18 cellular contexts compared by ENCODE assay signal in the genomic region with DNA sequence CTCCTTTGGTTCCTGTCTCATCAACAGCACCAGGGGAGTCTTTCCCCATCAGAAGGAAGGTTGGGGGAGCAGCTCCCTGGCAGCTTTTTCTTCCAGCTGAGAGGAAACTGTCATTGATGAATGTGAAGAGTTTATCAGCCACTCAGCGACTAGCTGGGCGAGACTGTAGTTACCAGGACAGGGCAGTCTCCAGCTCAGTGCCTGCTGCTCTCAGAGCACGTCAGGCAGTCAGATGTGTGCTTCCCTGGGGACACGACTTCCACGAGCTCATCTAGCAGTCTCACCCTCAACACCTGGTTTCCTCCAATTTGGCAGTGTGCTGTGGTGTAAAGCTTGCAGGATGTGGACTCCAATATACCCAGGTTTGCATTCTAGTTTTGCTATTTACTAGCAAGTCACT. TPM values are rescaled to one million over a fixed set of nuclear protein-coding genes. Genes with fewer than 3 reads are reported as not detected.
DNase-seq lines count a peak whose midpoint lies in the region; ATAC-seq, FAIRE-seq and TF ChIP-seq lines count a peak whose summit lies in the region.
"Had no signal": no experiment of that assay in that cellular context is flagged by ENCODE, and none has a peak within 500 bp of the region (broad histone marks: within the 10 kb centered on the region; RNA-seq: fewer than 3 reads in every experiment).

No MANE protein-coding gene starts in this region.

- no peaks in the 10 kb centered on the region for H3K9me3 Mint-ChIP-seq in activated T-cell treated with anti-CD3 and anti-CD28 coated beads, Interleukin-2, amount 50 U/mL, for 24 hours
- no peaks in the 10 kb centered on the region for H3K9me3 Mint-ChIP-seq in astrocyte (ENCODE audit: unreplicated experiment)
- H3K9me3 Mint-ChIP-seq: activated CD4-positive, alpha-beta memory T cell treated with anti-CD3 and anti-CD28 coated beads, Interleukin-2, amount 10 ng/mL, durations not matched to agents 7 days and 5 days; central memory CD8-positive, alpha-beta T cell had no signal

- TF ChIP-seq CTCF in astrocyte (IDR thresholded peaks at IDR 0.05; ENCODE audit: insufficient read depth, low read depth, low read length), result no peak

- no peaks in the 10 kb centered on the region for H3K27me3 ChIP-seq in astrocyte (ENCODE audit: insufficient read depth, low read length)
- H3K27me3 ChIP-seq: ovary, transverse colon had no signal

- H3K4me1 Mint-ChIP-seq in activated T-cell treated with anti-CD3 and anti-CD28 coated beads, Interleukin-2, amount 50 U/mL, for 24 hours (ENCODE audit: low read depth), result no peaks in the 10 kb centered on the region
- H3K4me1 Mint-ChIP-seq in astrocyte (ENCODE audit: low read depth, unreplicated experiment), result peaks cover 24% of the 10 kb centered on the region
- H3K4me1 Mint-ChIP-seq: central memory CD8-positive, alpha-beta T cell had no signal

- H3K79me2 ChIP-seq in astrocyte (ENCODE audit: insufficient read depth, low read length), result no peaks in the 10 kb centered on the region

- H3K36me3 Mint-ChIP-seq in activated T-cell treated with anti-CD3 and anti-CD28 coated beads, Interleukin-2, amount 50 U/mL, for 24 hours (ENCODE audit: low read depth), result peaks cover 29% of the 10 kb centered on the region
- peaks cover 4% of the 10 kb centered on the region for H3K36me3 Mint-ChIP-seq in astrocyte (ENCODE audit: low read depth, unreplicated experiment)

- peaks cover 20% of the 10 kb centered on the region for H3K4me1 ChIP-seq in astrocyte (ENCODE audit: insufficient read depth, low read length)
- H3K4me1 ChIP-seq: lower lobe of right lung had no signal

- H2AFZ ChIP-seq in astrocyte (ENCODE audit: low read depth, low read length), result no peak overlapping the region

- no peaks in the 10 kb centered on the region for H3K36me3 ChIP-seq in astrocyte (ENCODE audit: insufficient read depth, low read length)
- H3K36me3 ChIP-seq: ovary, transverse colon had no signal

- DNase-seq in activated T-cell treated with anti-CD3 and anti-CD28 coated beads, Interleukin-2, amount 50 U/mL, for 24 hours, result peak; percentile 16
- DNase-seq in activated T-cell treated with anti-CD3 and anti-CD28 coated beads, Interleukin-2, amount 50 U/mL, for 1 hour, result no peak
- DNase-seq in astrocyte (ENCODE audit: low read depth) (peak; percentile 29), left ventricle myocardium superior (peak; percentile 51), stromal cell of bone marrow (ENCODE audit: low read depth) (peak; percentile 28), NCI-H446 treated with DMSO at 0.1 percent for 48 hours (lab: John Stamatoyannopoulos, UW) (no peak), medulla oblongata (ENCODE audit: extremely low spot score) (no peak)
- DNase-seq: activated CD4-positive, alpha-beta memory T cell treated with anti-CD3 and anti-CD28 coated beads, Interleukin-2, amount 10 ng/mL, durations not matched to agents 7 days and 5 days; activated naive CD4-positive, alpha-beta T cell treated with Interleukin-2 at 50 U/mL for 16 hours; lower lobe of right lung; NCI-H1436; NCI-H748 treated with DMSO at 0.1 percent for 48 hours; SHP77 treated with DMSO at 0.1 percent for 48 hours; transverse colon had no signal

- no peaks in the 10 kb centered on the region for H4K20me1 ChIP-seq in astrocyte (ENCODE audit: insufficient read depth, low read length)

- no peak for FAIRE-seq in astrocyte (lab: Jason Lieb, UNC)

- no peaks in the 10 kb centered on the region for H3K9me3 ChIP-seq in astrocyte (ENCODE audit: insufficient read depth, low read depth, low read length)
- H3K9me3 ChIP-seq: lower lobe of right lung, ovary, transverse colon had no signal

- no peaks in the 10 kb centered on the region for H3K27me3 Mint-ChIP-seq in activated T-cell treated with anti-CD3 and anti-CD28 coated beads, Interleukin-2, amount 50 U/mL, for 24 hours
- H3K27me3 Mint-ChIP-seq in astrocyte (ENCODE audit: low read depth, unreplicated experiment), result no peaks in the 10 kb centered on the region
- H3K27me3 Mint-ChIP-seq: central memory CD8-positive, alpha-beta T cell had no signal

- intact Hi-C loops in left ventricle myocardium superior (cut with micrococcal nuclease), result no loop called here

- H3K4me2 ChIP-seq in astrocyte (ENCODE audit: low read length), result peak overlapping the region; percentile 61

- ATAC-seq in left ventricle myocardium superior (peak; percentile 86), GM21825 (IDR thresholded peaks at IDR 0.05; ENCODE audit: unreplicated experiment) (no peak)
- ATAC-seq: lower lobe of right lung had no signal

- no peak overlapping the region for H3K27ac Mint-ChIP-seq in activated T-cell treated with anti-CD3 and anti-CD28 coated beads, Interleukin-2, amount 50 U/mL, for 24 hours
- H3K27ac Mint-ChIP-seq in astrocyte (ENCODE audit: unreplicated experiment), result peak overlapping the region; percentile 20
- H3K27ac Mint-ChIP-seq: activated CD4-positive, alpha-beta memory T cell treated with anti-CD3 and anti-CD28 coated beads, Interleukin-2, amount 10 ng/mL, durations not matched to agents 7 days and 5 days had no signal

- peak overlapping the region; percentile 15 for H3K4me3 ChIP-seq in astrocyte (ENCODE audit: insufficient read depth, low read depth, low read length)
- H3K4me3 ChIP-seq: lower lobe of right lung, ovary, transverse colon had no signal

- no peak overlapping the region for H3K4me3 Mint-ChIP-seq in activated T-cell treated with anti-CD3 and anti-CD28 coated beads, Interleukin-2, amount 50 U/mL, for 24 hours
- no peak overlapping the region for H3K4me3 Mint-ChIP-seq in astrocyte (ENCODE audit: unreplicated experiment)
- H3K4me3 Mint-ChIP-seq: activated CD4-positive, alpha-beta memory T cell treated with anti-CD3 and anti-CD28 coated beads, Interleukin-2, amount 10 ng/mL, durations not matched to agents 7 days and 5 days; central memory CD8-positive, alpha-beta T cell had no signal

- H3K9ac ChIP-seq in astrocyte (ENCODE audit: low read length), result peak overlapping the region; percentile 37

- peak overlapping the region; percentile 32 for H3K27ac ChIP-seq in astrocyte (ENCODE audit: low read depth, low read length)
- H3K27ac ChIP-seq: epithelial cell of prostate, lower lobe of right lung, ovary, transverse colon had no signal

RNA-seq across cellular contexts. Expression of a gene that starts 12.5 kb away (rescaled TPM):
- total RNA-seq in astrocyte (0.20 TPM in 1 of 2 replicates, not detected in the other), left ventricle myocardium superior (not detected)

RNA-seq across cellular contexts. Expression of a gene that starts 20.3 kb away (rescaled TPM):
- total RNA-seq in astrocyte (0.16 TPM in 1 of 2 replicates, not detected in the other), left ventricle myocardium superior (not detected)
- total RNA-seq: ovary had no signal

RNA-seq across cellular contexts. Expression of a gene that starts 27.9 kb away (rescaled TPM):
- total RNA-seq in astrocyte (80.7 and 88.7 TPM in 2 replicates), left ventricle myocardium superior (319 TPM)

RNA-seq across cellular contexts. Expression of a gene that starts 28.0 kb away (rescaled TPM):
- 11.9 and 12.5 TPM in 2 replicates for total RNA-seq in astrocyte
- total RNA-seq in left ventricle myocardium superior, result 13.2 TPM

RNA-seq across cellular contexts. Expression of a gene that starts 35.6 kb away (rescaled TPM):
- total RNA-seq in astrocyte (99.8 and 103 TPM in 2 replicates), left ventricle myocardium superior (107 TPM)

Comparison
In these comparisons a context has a peak if more than half of its experiments do, and no peak if none do; other contexts are left out.
1. DNase-seq: peak in activated T-cell treated with anti-CD3 and anti-CD28 coated beads, Interleukin-2, amount 50 U/mL, for 24 hours (single experiment), astrocyte (single experiment), left ventricle myocardium superior (single experiment) and stromal cell of bone marrow (single experiment); none in activated T-cell treated with anti-CD3 and anti-CD28 coated beads, Interleukin-2, amount 50 U/mL, for 1 hour (single experiment), NCI-H446 treated with DMSO at 0.1 percent for 48 hours (single experiment) and medulla oblongata (single experiment).